ENCODE assay signal across 12 cellular contexts in the genomic region with DNA sequence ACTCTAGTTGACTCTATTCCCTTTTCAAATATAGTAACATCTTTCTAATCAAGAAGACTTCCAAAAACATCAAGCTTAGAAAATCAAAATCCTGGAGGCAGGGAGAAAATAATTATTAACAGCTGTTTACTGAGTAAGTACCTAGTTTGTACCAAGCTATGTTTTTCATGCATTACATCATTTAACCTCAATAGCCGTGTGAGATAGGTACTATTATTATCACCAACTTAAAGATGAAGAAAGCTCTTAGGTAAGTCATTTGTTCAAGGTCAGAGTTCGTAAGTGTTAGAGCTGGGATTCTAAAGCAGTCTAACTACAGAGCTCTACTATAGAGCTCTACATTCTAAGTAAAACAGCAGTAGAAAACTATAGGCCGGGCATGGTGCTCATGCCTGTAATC. TPM values are rescaled to one million over a fixed set of nuclear protein-coding genes. Genes with fewer than 3 reads are reported as not detected.
DNase-seq lines count a peak whose midpoint lies in the region; ATAC-seq, FAIRE-seq and TF ChIP-seq lines count a peak whose summit lies in the region.
"Had no signal": no experiment of that assay in that cellular context is flagged by ENCODE, and none has a peak within 500 bp of the region (broad histone marks: within the 10 kb centered on the region; RNA-seq: fewer than 3 reads in every experiment).

No MANE protein-coding gene starts in this region.

- POLR2A ChIA-PET in activated CD8-positive, alpha-beta T cell treated with anti-CD3 and anti-CD28 coated beads for 36 hours (lab: Charles Lee) = interaction anchor here (0.9 kb wide), 1 partner anchor 43 kb away, joined by 5 read pairs; no protein-coding TSS in a partner anchor

- no peak overlapping the region for H3K9ac ChIP-seq in kidney (ENCODE audit: low read length in 2 of 2)

- no peak for FAIRE-seq in kidney (lab: Jason Lieb, UNC)

- H3K27me3 Mint-ChIP-seq in activated T-cell treated with anti-CD3 and anti-CD28 coated beads, Interleukin-2, amount 50 U/mL, for 72 hours (ENCODE audit: low read depth) = no peaks in the 10 kb centered on the region
- no peaks in the 10 kb centered on the region for H3K27me3 Mint-ChIP-seq in activated CD8-positive, alpha-beta T cell treated with anti-CD3 and anti-CD28 coated beads for 36 hours
- no peaks in the 10 kb centered on the region for H3K27me3 Mint-ChIP-seq in stimulated activated memory B cell treated with anti-CD40 and anti-IgM and Interleukin-4, amounts not matched to agents 10 μg/mL and 1 μg/mL and 100 μg/mL, for 72 hours
- H3K27me3 Mint-ChIP-seq in HFFc6 (ENCODE audit: insufficient read depth) = no peaks in the 10 kb centered on the region; the same call in 1 of the 2 replicates
- H3K27me3 Mint-ChIP-seq: progenitor cell of endocrine pancreas had no signal

- H3K9me3 ChIP-seq in kidney (ENCODE audit: control insufficient read depth in 1 of 2, low read length in 2 of 2) = no peaks in the 10 kb centered on the region
- H3K9me3 ChIP-seq: gastrocnemius medialis had no signal

- no peak for ATAC-seq in activated T-cell treated with anti-CD3 and anti-CD28 coated beads, Interleukin-2, amount 50 U/mL, for 72 hours (replicated peaks in 1 of 2)
- peak; percentile 47 for ATAC-seq in HG02885 (IDR thresholded peaks at IDR 0.05; ENCODE audit: poor library complexity, unreplicated experiment)
- ATAC-seq in activated CD8-positive, alpha-beta T cell treated with anti-CD3 and anti-CD28 coated beads for 36 hours = no peak
- ATAC-seq in stimulated activated memory B cell treated with anti-CD40 and anti-IgM and Interleukin-4, amounts not matched to agents 10 μg/mL and 1 μg/mL and 100 μg/mL, for 72 hours = no peak

- H3K27ac ChIP-seq in kidney (ENCODE audit: low read depth in 2 of 2, low read length in 2 of 2) = no peak overlapping the region
- H3K27ac ChIP-seq: gastrocnemius medialis had no signal

- H3K4me1 Mint-ChIP-seq in activated T-cell treated with anti-CD3 and anti-CD28 coated beads, Interleukin-2, amount 50 U/mL, for 72 hours (ENCODE audit: low read depth) = peaks cover 39% of the 10 kb centered on the region
- H3K4me1 Mint-ChIP-seq in activated CD8-positive, alpha-beta T cell treated with anti-CD3 and anti-CD28 coated beads for 36 hours (ENCODE audit: low read depth) = peaks cover 70% of the 10 kb centered on the region
- H3K4me1 Mint-ChIP-seq in stimulated activated memory B cell treated with anti-CD40 and anti-IgM and Interleukin-4, amounts not matched to agents 10 μg/mL and 1 μg/mL and 100 μg/mL, for 72 hours = peaks cover 74% of the 10 kb centered on the region
- H3K4me1 Mint-ChIP-seq in HFFc6 (ENCODE audit: low read depth) = peaks cover 37% of the 10 kb centered on the region

- no peak for TF ChIP-seq CTCF in activated CD8-positive, alpha-beta T cell treated with anti-CD3 and anti-CD28 coated beads for 36 hours (IDR thresholded peaks at IDR 0.05)
- TF ChIP-seq CTCF in kidney (IDR thresholded peaks at IDR 0.05; ENCODE audit: borderline replicate concordance, extremely low read depth, insufficient read depth) (no peak), HFFc6 (IDR thresholded peaks at IDR 0.05) (no peak)

- intact Hi-C loops in activated CD8-positive, alpha-beta T cell treated with anti-CD3 and anti-CD28 coated beads for 36 hours (cut with micrococcal nuclease) = no loop called here
- intact Hi-C loops in kidney (cut with DNase I) = no loop called here

- H3K4me1 ChIP-seq in kidney (ENCODE audit: control insufficient read depth in 1 of 2, insufficient read depth in 1 of 2, low read depth in 1 of 2, low read length in 2 of 2) = peaks cover 4 to 12% of the 10 kb centered on the region in 2 donors

- H3K36me3 ChIP-seq in kidney (ENCODE audit: control insufficient read depth in 1 of 2, insufficient read depth in 2 of 2, low read length in 2 of 2) = no peaks in the 10 kb centered on the region
- H3K36me3 ChIP-seq: gastrocnemius medialis had no signal

- peaks cover 5 to 24% of the 10 kb centered on the region in 2 donors for H3K36me3 Mint-ChIP-seq in activated T-cell treated with anti-CD3 and anti-CD28 coated beads, Interleukin-2, amount 50 U/mL, for 72 hours (ENCODE audit: insufficient read depth in 2 of 2)
- peaks cover 28% of the 10 kb centered on the region for H3K36me3 Mint-ChIP-seq in activated CD8-positive, alpha-beta T cell treated with anti-CD3 and anti-CD28 coated beads for 36 hours (ENCODE audit: low read depth)
- peaks cover 42% of the 10 kb centered on the region for H3K36me3 Mint-ChIP-seq in stimulated activated memory B cell treated with anti-CD40 and anti-IgM and Interleukin-4, amounts not matched to agents 10 μg/mL and 1 μg/mL and 100 μg/mL, for 72 hours
- peaks cover 24% of the 10 kb centered on the region for H3K36me3 Mint-ChIP-seq in HFFc6 (ENCODE audit: low read depth)

- peak overlapping the region in 1 of 2 donors; percentile 50 for H3K4me3 Mint-ChIP-seq in activated T-cell treated with anti-CD3 and anti-CD28 coated beads, Interleukin-2, amount 50 U/mL, for 72 hours
- H3K4me3 Mint-ChIP-seq in activated CD8-positive, alpha-beta T cell treated with anti-CD3 and anti-CD28 coated beads for 36 hours = no peak overlapping the region
- H3K4me3 Mint-ChIP-seq in stimulated activated memory B cell treated with anti-CD40 and anti-IgM and Interleukin-4, amounts not matched to agents 10 μg/mL and 1 μg/mL and 100 μg/mL, for 72 hours = no peak overlapping the region
- H3K4me3 Mint-ChIP-seq in HFFc6 = no peak overlapping the region

- no peak for DNase-seq in activated T-cell treated with anti-CD3 and anti-CD28 coated beads, Interleukin-2, amount 50 U/mL, for 72 hours
- no peak for DNase-seq in activated T-cell treated with anti-CD3 and anti-CD28 coated beads, Interleukin-2, amount 50 U/mL, for 48 hours
- DNase-seq in activated CD8-positive, alpha-beta T cell treated with anti-CD3 and anti-CD28 coated beads for 36 hours = no peak
- DNase-seq in Ammon's horn (ENCODE audit: low spot score) = no peak
- no peak for DNase-seq in kidney
- DNase-seq in HFFc6 = no peak
- DNase-seq: activated CD4-positive, alpha-beta T cell treated with anti-CD3 and anti-CD28 coated beads for 4 hours; gastrocnemius medialis; trophoblast cell had no signal

- H3K4me3 ChIP-seq in kidney (ENCODE audit: low read length in 2 of 2) = no peak overlapping the region
- H3K4me3 ChIP-seq: gastrocnemius medialis had no signal

- peaks cover 3 to 4% of the 10 kb centered on the region in 2 donors for H3K9me3 Mint-ChIP-seq in activated T-cell treated with anti-CD3 and anti-CD28 coated beads, Interleukin-2, amount 50 U/mL, for 72 hours
- H3K9me3 Mint-ChIP-seq in activated CD8-positive, alpha-beta T cell treated with anti-CD3 and anti-CD28 coated beads for 36 hours = peaks cover 5% of the 10 kb centered on the region
- peaks cover 4% of the 10 kb centered on the region for H3K9me3 Mint-ChIP-seq in stimulated activated memory B cell treated with anti-CD40 and anti-IgM and Interleukin-4, amounts not matched to agents 10 μg/mL and 1 μg/mL and 100 μg/mL, for 72 hours
- no peaks in the 10 kb centered on the region for H3K9me3 Mint-ChIP-seq in HFFc6

- peak overlapping the region; percentile 1 for H3K27ac Mint-ChIP-seq in activated T-cell treated with anti-CD3 and anti-CD28 coated beads, Interleukin-2, amount 50 U/mL, for 72 hours
- peak overlapping the region; percentile 18 for H3K27ac Mint-ChIP-seq in activated CD8-positive, alpha-beta T cell treated with anti-CD3 and anti-CD28 coated beads for 36 hours
- H3K27ac Mint-ChIP-seq in stimulated activated memory B cell treated with anti-CD40 and anti-IgM and Interleukin-4, amounts not matched to agents 10 μg/mL and 1 μg/mL and 100 μg/mL, for 72 hours = peak overlapping the region; percentile 14
- H3K27ac Mint-ChIP-seq in HFFc6 = no peak overlapping the region
- H3K27ac Mint-ChIP-seq: progenitor cell of endocrine pancreas had no signal

- CTCF ChIA-PET in activated CD8-positive, alpha-beta T cell treated with anti-CD3 and anti-CD28 coated beads for 36 hours (lab: Charles Lee) = no interaction called here

RNA-seq across cellular contexts. Expression of gene GSK3B, which starts 41.6 kb away (rescaled TPM):
- 10 to 100 TPM; 35.4 to 37.5 TPM for total RNA-seq in activated T-cell treated with anti-CD3 and anti-CD28 coated beads, Interleukin-2, amount 50 U/mL, for 72 hours
- 10 to 100 TPM; 29.0 to 32.1 TPM for total RNA-seq in activated CD8-positive, alpha-beta T cell treated with anti-CD3 and anti-CD28 coated beads for 36 hours
- 52.1 TPM for total RNA-seq in kidney
- polyA plus RNA-seq in kidney (ENCODE audit: insufficient read depth, low read depth, low replicate concordance) = 6.4 TPM
- 10 to 100 TPM; 42.9 to 52.8 (median 49.6) TPM for total RNA-seq in HFFc6 (2021; fragmentation: NEBNext Ultra II Directional; extraction: Animal tissue kit (Norgen Biotek cat#: 25700))
